1 cellular context compared by ENCODE assay signal in the genomic region with DNA sequence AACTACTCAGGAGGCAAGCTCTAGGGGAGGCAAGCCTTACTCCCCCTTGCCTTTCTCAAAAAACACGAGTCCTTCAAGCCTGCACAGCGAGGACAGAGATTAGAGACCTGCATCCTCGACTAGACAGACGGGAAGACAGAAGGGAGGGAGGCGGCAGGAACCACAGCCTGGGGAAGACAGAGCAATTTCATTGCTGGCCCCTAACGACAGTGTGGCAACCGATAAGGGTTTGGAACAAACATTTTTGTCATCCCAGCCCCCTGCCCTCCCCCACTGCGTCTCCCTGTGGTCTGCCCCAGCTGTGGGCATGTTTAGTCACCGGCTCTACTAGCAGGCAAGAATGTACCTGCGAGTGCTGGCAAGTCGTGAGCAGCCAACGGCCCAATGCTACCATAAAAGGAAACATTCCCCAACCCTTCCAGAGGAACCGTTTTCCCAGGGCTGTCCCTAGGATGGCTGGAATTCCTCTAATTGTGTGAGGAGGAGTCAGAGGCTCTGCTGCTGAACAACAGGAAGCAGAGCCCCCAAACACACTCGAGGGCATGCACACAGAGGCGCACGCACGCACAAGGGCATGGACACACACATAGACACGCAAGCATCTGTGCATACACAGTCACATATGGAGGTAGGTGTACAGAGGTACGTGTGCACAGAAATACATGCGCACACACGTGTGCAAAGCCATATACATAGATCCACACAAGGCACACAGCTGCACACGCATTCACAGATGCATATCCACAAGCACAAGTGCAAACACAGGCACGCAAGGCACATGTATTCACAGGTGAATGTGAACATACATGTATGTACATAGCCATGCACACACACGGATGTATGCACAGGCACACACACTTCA.
TF ChIP-seq lines count a peak whose summit lies in the region.

No MANE protein-coding gene starts in this region.

TF ChIP-seq in K562, 482 proteins besides CTCF, POLR2A, EP300 and RAD21 (continued from another document and continues in another):
- TF ChIP-seq, protein P1, sequence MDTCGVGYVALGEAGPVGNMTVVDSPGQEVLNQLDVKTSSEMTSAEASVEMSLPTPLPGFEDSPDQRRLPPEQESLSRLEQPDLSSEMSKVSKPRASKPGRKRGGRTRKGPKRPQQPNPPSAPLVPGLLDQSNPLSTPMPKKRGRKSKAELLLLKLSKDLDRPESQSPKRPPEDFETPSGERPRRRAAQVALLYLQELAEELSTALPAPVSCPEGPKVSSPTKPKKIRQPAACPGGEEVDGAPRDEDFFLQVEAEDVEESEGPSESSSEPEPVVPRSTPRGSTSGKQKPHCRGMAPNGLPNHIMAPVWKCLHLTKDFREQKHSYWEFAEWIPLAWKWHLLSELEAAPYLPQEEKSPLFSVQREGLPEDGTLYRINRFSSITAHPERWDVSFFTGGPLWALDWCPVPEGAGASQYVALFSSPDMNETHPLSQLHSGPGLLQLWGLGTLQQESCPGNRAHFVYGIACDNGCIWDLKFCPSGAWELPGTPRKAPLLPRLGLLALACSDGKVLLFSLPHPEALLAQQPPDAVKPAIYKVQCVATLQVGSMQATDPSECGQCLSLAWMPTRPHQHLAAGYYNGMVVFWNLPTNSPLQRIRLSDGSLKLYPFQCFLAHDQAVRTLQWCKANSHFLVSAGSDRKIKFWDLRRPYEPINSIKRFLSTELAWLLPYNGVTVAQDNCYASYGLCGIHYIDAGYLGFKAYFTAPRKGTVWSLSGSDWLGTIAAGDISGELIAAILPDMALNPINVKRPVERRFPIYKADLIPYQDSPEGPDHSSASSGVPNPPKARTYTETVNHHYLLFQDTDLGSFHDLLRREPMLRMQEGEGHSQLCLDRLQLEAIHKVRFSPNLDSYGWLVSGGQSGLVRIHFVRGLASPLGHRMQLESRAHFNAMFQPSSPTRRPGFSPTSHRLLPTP (IDR thresholded peaks at IDR 0.05; ENCODE audit: borderline replicate concordance, extremely low read depth, insufficient read length): no peak
- TF ChIP-seq ZNF263 (CRISPR knock-in tag; IDR thresholded peaks at IDR 0.05; ENCODE audit: borderline replicate concordance) (no peak), ZNF699 (CRISPR knock-in tag; IDR thresholded peaks at IDR 0.05; ENCODE audit: insufficient replicate concordance) (no peak), MXI1 (IDR thresholded peaks at IDR 0.05; ENCODE audit: low read depth, low read length) (no peak), SMARCA4 (IDR thresholded peaks at IDR 0.05) (peak; percentile 40; the same call in 1 of the 2 replicates), LCOR (CRISPR knock-in tag; IDR thresholded peaks at IDR 0.05) (no peak), TBL1XR1 (IDR thresholded peaks at IDR 0.05; ENCODE audit: low read length in 2 of 2) (peak in 1 of 2 experiments; percentile 48; a peak in 2 of 4 replicates), RNF2 (IDR thresholded peaks at IDR 0.05) (peak; percentile 30; the same call in 1 of the 2 replicates), SAFB (IDR thresholded peaks at IDR 0.05; ENCODE audit: borderline replicate concordance, low read depth, low read length) (no peak), RBBP5 (IDR thresholded peaks at IDR 0.05; ENCODE audit: borderline replicate concordance, insufficient read depth, low read length, poor library complexity, severe bottlenecking) (no peak), FOS (IDR thresholded peaks at IDR 0.05; ENCODE audit: extremely low read depth, insufficient read length) (no peak), YY1 (IDR thresholded peaks at IDR 0.05; ENCODE audit: borderline replicate concordance in 1 of 3, control insufficient read depth in 1 of 3, extremely low read depth in 1 of 3, insufficient read depth in 3 of 3, insufficient read length in 1 of 3, insufficient replicate concordance in 2 of 3, low read depth in 1 of 3, low read length in 2 of 3) (peak in 1 of 3 experiments; percentile 24), ZNF143 (CRISPR knock-in tag; IDR thresholded peaks at IDR 0.05) (no peak), KHSRP (IDR thresholded peaks at IDR 0.05) (no peak), CREM (IDR thresholded peaks at IDR 0.05; ENCODE audit: low read depth) (peak; percentile 58; the same call in 1 of the 2 replicates), GTF2E2 (tag; IDR thresholded peaks at IDR 0.05) (peak; percentile 45; the same call in 1 of the 2 replicates), DACH1 (IDR thresholded peaks at IDR 0.05; ENCODE audit: partially characterized antibody) (peak; percentile 14), TAL1 (IDR thresholded peaks at IDR 0.05) (peak; percentile 37), KLF16 (IDR thresholded peaks at IDR 0.05) (peak; percentile 69), TEAD4 (IDR thresholded peaks at IDR 0.05; ENCODE audit: low read length) (peak; percentile 52; the same call in 1 of the 2 replicates), TEAD4 (CRISPR knock-in tag; IDR thresholded peaks at IDR 0.05; ENCODE audit: borderline replicate concordance) (no peak), KLF1 (tag; IDR thresholded peaks at IDR 0.05) (no peak), TGIF2 (CRISPR knock-in tag; IDR thresholded peaks at IDR 0.05) (no peak), MYC (IDR thresholded peaks at IDR 0.05; ENCODE audit: low read depth, low read length) (no peak), MYC (CRISPR knock-in tag; IDR thresholded peaks at IDR 0.05; ENCODE audit: borderline replicate concordance, low read depth) (no peak), NFE2 (IDR thresholded peaks at IDR 0.05; ENCODE audit: low read depth) (peak; percentile 46), NFRKB (IDR thresholded peaks at IDR 0.05; ENCODE audit: low read depth) (0 out of 2 replicates have a peak, but pooled peaks have one; percentile 5), ZBTB7A (IDR thresholded peaks at IDR 0.05; ENCODE audit: borderline replicate concordance, control insufficient read depth, low read depth, low read length) (peak; percentile 60; the same call in 1 of the 2 replicates), NEUROD1 (IDR thresholded peaks at IDR 0.05; ENCODE audit: borderline replicate concordance, low read depth, low read length, partially characterized antibody) (no peak), NR4A1 (CRISPR knock-in tag; IDR thresholded peaks at IDR 0.05) (no peak), NR4A1 (tag; IDR thresholded peaks at IDR 0.05) (no peak), STAT5A (IDR thresholded peaks at IDR 0.05; ENCODE audit: borderline replicate concordance, low read length) (no peak), ZKSCAN8 (CRISPR knock-in tag; IDR thresholded peaks at IDR 0.05) (no peak), SRF (CRISPR knock-in tag; IDR thresholded peaks at IDR 0.05) (peak in 1 of 2 experiments; percentile 78; a peak in 1 of 4 replicates)
- TF ChIP-seq, protein P2, sequence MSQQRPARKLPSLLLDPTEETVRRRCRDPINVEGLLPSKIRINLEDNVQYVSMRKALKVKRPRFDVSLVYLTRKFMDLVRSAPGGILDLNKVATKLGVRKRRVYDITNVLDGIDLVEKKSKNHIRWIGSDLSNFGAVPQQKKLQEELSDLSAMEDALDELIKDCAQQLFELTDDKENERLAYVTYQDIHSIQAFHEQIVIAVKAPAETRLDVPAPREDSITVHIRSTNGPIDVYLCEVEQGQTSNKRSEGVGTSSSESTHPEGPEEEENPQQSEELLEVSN (IDR thresholded peaks at IDR 0.05; ENCODE audit: borderline replicate concordance in 1 of 2, extremely low read depth in 1 of 2, insufficient read depth in 1 of 2, insufficient read length in 1 of 2, low read depth in 1 of 2, low read length in 1 of 2, poor library complexity in 1 of 2, severe bottlenecking in 1 of 2): peak in 1 of 2 experiments; percentile 55
- TF ChIP-seq, protein P3, sequence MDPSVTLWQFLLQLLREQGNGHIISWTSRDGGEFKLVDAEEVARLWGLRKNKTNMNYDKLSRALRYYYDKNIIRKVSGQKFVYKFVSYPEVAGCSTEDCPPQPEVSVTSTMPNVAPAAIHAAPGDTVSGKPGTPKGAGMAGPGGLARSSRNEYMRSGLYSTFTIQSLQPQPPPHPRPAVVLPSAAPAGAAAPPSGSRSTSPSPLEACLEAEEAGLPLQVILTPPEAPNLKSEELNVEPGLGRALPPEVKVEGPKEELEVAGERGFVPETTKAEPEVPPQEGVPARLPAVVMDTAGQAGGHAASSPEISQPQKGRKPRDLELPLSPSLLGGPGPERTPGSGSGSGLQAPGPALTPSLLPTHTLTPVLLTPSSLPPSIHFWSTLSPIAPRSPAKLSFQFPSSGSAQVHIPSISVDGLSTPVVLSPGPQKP (CRISPR knock-in tag; IDR thresholded peaks at IDR 0.05): no peak
- TF ChIP-seq, protein P4, sequence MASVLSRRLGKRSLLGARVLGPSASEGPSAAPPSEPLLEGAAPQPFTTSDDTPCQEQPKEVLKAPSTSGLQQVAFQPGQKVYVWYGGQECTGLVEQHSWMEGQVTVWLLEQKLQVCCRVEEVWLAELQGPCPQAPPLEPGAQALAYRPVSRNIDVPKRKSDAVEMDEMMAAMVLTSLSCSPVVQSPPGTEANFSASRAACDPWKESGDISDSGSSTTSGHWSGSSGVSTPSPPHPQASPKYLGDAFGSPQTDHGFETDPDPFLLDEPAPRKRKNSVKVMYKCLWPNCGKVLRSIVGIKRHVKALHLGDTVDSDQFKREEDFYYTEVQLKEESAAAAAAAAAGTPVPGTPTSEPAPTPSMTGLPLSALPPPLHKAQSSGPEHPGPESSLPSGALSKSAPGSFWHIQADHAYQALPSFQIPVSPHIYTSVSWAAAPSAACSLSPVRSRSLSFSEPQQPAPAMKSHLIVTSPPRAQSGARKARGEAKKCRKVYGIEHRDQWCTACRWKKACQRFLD (CRISPR knock-in tag; IDR thresholded peaks at IDR 0.05): peak; percentile 84; the same call in 1 of the 2 replicates
- TF ChIP-seq, protein P5, sequence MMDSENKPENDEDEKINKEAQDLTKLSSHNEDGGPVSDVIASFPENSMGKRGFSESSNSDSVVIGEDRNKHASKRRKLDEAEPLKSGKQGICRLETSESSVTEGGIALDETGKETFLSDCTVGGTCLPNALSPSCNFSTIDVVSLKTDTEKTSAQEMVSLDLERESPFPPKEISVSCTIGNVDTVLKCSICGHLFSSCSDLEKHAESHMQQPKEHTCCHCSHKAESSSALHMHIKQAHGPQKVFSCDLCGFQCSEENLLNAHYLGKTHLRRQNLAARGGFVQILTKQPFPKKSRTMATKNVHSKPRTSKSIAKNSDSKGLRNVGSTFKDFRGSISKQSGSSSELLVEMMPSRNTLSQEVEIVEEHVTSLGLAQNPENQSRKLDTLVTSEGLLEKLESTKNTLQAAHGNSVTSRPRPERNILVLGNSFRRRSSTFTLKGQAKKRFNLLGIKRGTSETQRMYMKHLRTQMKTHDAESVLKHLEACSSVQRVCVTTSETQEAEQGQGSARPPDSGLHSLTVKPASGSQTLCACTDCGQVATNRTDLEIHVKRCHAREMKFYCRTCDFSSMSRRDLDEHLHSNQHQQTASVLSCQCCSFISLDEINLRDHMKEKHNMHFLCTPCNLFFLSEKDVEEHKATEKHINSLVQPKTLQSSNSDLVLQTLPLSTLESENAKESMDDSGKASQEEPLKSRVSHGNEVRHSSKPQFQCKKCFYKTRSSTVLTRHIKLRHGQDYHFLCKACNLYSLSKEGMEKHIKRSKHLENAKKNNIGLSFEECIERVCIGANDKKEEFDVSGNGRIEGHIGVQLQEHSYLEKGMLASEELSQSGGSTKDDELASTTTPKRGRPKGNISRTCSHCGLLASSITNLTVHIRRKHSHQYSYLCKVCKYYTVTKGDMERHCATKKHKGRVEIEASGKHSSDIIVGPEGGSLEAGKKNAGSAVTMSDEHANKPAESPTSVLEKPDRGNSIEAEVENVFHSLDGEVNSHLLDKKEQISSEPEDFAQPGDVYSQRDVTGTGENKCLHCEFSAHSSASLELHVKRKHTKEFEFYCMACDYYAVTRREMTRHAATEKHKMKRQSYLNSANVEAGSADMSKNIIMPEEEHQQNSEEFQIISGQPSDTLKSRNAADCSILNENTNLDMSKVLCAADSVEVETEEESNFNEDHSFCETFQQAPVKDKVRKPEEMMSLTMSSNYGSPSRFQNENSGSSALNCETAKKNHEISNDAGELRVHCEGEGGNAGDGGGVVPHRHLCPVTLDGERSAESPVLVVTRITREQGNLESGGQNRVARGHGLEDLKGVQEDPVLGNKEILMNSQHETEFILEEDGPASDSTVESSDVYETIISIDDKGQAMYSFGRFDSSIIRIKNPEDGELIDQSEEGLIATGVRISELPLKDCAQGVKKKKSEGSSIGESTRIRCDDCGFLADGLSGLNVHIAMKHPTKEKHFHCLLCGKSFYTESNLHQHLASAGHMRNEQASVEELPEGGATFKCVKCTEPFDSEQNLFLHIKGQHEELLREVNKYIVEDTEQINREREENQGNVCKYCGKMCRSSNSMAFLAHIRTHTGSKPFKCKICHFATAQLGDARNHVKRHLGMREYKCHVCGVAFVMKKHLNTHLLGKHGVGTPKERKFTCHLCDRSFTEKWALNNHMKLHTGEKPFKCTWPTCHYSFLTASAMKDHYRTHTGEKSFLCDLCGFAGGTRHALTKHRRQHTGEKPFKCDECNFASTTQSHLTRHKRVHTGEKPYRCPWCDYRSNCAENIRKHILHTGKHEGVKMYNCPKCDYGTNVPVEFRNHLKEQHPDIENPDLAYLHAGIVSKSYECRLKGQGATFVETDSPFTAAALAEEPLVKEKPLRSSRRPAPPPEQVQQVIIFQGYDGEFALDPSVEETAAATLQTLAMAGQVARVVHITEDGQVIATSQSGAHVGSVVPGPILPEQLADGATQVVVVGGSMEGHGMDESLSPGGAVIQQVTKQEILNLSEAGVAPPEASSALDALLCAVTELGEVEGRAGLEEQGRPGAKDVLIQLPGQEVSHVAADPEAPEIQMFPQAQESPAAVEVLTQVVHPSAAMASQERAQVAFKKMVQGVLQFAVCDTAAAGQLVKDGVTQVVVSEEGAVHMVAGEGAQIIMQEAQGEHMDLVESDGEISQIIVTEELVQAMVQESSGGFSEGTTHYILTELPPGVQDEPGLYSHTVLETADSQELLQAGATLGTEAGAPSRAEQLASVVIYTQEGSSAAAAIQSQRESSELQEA (IDR thresholded peaks at IDR 0.05; ENCODE audit: low read depth): no peak
- TF ChIP-seq, protein P6, sequence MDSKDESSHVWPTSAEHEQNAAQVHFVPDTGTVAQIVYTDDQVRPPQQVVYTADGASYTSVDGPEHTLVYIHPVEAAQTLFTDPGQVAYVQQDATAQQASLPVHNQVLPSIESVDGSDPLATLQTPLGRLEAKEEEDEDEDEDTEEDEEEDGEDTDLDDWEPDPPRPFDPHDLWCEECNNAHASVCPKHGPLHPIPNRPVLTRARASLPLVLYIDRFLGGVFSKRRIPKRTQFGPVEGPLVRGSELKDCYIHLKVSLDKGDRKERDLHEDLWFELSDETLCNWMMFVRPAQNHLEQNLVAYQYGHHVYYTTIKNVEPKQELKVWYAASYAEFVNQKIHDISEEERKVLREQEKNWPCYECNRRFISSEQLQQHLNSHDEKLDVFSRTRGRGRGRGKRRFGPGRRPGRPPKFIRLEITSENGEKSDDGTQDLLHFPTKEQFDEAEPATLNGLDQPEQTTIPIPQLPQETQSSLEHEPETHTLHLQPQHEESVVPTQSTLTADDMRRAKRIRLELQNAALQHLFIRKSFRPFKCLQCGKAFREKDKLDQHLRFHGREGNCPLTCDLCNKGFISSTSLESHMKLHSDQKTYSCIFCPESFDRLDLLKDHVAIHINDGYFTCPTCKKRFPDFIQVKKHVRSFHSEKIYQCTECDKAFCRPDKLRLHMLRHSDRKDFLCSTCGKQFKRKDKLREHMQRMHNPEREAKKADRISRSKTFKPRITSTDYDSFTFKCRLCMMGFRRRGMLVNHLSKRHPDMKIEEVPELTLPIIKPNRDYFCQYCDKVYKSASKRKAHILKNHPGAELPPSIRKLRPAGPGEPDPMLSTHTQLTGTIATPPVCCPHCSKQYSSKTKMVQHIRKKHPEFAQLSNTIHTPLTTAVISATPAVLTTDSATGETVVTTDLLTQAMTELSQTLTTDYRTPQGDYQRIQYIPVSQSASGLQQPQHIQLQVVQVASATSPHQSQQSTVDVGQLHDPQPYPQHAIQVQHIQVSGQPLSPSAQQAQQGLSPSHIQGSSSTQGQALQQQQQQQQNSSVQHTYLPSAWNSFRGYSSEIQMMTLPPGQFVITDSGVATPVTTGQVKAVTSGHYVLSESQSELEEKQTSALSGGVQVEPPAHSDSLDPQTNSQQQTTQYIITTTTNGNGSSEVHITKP (IDR thresholded peaks at IDR 0.05; ENCODE audit: partially characterized antibody): peak; percentile 98
